7 cellular contexts compared by ENCODE assay signal in genomic region chr14:24241829-24242443, GRCh38. TPM values are rescaled to one million over a fixed set of nuclear protein-coding genes. Genes with fewer than 3 reads are reported as not detected.
DNase-seq lines count a peak whose midpoint lies in the region; ATAC-seq, FAIRE-seq and TF ChIP-seq lines count a peak whose summit lies in the region.

No MANE protein-coding gene starts in this region.

- ATAC-seq in HG02678 (IDR thresholded peaks at IDR 0.05; ENCODE audit: unreplicated experiment): peak; percentile 79
- ATAC-seq in GM12878: peak; percentile 90

- peaks cover 3% of the 10 kb centered on the region; the same call in 1 of the 2 replicates for H4K20me1 ChIP-seq in GM12878 (ENCODE audit: control insufficient read depth, insufficient read depth)

- peak; percentile 9 for TF ChIP-seq CTCF in GM13977 (IDR thresholded peaks at IDR 0.05; ENCODE audit: extremely low read depth, insufficient read depth, missing control alignments)
- peak; percentile 17 to 52 (median 19); a peak in 3 of 6 replicates for TF ChIP-seq CTCF in GM12878 (IDR thresholded peaks at IDR 0.05 in 2 of 3, conservative IDR thresholded peaks at IDR 0.05 in 1 of 3; ENCODE audit: control insufficient read depth in 2 of 3, extremely low read depth in 1 of 3, insufficient read depth in 1 of 3, low read depth in 3 of 3, low read length in 3 of 3)

- H3K9me3 ChIP-seq in GM12878 (replicated peaks; ENCODE audit: control insufficient read depth, insufficient read depth, low read length): no peaks in the 10 kb centered on the region
- H3K9me3 ChIP-seq in iPS DF 6.9 (ENCODE audit: control insufficient read depth, insufficient read depth, low read length): no peaks in the 10 kb centered on the region

- no peak for FAIRE-seq in GM12878 (lab: Jason Lieb, UNC)

- peak overlapping the region; percentile 89 for H2AFZ ChIP-seq in GM12878 (ENCODE audit: control insufficient read depth, low read depth, low read length)

- H3K4me3 ChIP-seq in GM12878: peak overlapping the region; percentile 80
- peak overlapping the region; percentile 81 for H3K4me3 ChIP-seq in iPS DF 6.9 (ENCODE audit: low read length)
- H3K4me3 ChIP-seq in skeletal muscle cell (ENCODE audit: low read depth, low read length): peak overlapping the region; percentile 90

- RAD21 ChIA-PET in GM12878 (lab: Charles Lee; ENCODE audit: unreplicated experiment): interaction anchor here (0.6 to 7.2 kb wide), 38 partner anchors 9 to 200 kb away, joined by 3 to 231 read pairs (median 8); partner anchors contain the start of genes CHMP4A, CIDEB, DCAF11 and DHRS1

- CTCF ChIA-PET in GM12878 (lab: Yijun Ruan, JAX): interaction anchor here (0.7 to 12.3 kb wide), 39 partner anchors 9 to 662 kb away, joined by 3 to 368 read pairs (median 4); partner anchors contain the start of genes CHMP4A, CIDEB, DHRS1 and EMC9

- in situ Hi-C loops in GM13977 (cut with MboI; ENCODE audit: low pct_unique_long_range_greater_than_20kb, low sequenced_read_pairs, unreplicated experiment): loop anchor here (5.0 kb wide), 1 partner anchor 55 kb away; the partner anchor contains the start of genes DHRS1 and NOP9
- in situ Hi-C loops in GM12878 (cut with MboI): loop anchor here (5.0 kb wide), 2 partner anchors 55 to 195 kb away; partner anchors contain the start of genes DHRS1 and NOP9

- 1% methylated on average over 39 of the region's 39 CpGs for WGBS in GM12878 (ENCODE audit: insufficient coverage, insufficient replicate concordance, low lambda C conversion rate, missing lambda C conversion rate)
- WGBS in iPS DF 6.9 (ENCODE audit: insufficient coverage, insufficient read length): no CpG with 5 or more reads among the region's 39 CpGs

- BruUV-seq in GM12878 (replicated peaks; lab: Mats Ljungman, UMichigan): TSS peak; percentile 70

- H3K4me2 ChIP-seq in GM12878 (ENCODE audit: control insufficient read depth, insufficient read depth): peak overlapping the region; percentile 100

- DNase-seq in GM13977 (ENCODE audit: low spot score): peak; percentile 93
- peak; percentile 97 for DNase-seq in NCI-H1105 treated with DMSO at 0.1 percent for 48 hours (lab: John Stamatoyannopoulos, UW)
- DNase-seq in T-helper 2 cell: peak; percentile 86 to 95 (median 94)
- no peak for DNase-seq in GM12878 (ENCODE audit: low read depth, low spot score)
- DNase-seq in iPS DF 6.9 (ENCODE audit: low read depth, low spot score): peak; percentile 57
- DNase-seq in skeletal muscle cell (ENCODE audit: low read depth): peak; percentile 68

- H3K27ac ChIP-seq in GM12878 (ENCODE audit: control insufficient read depth, insufficient read depth) (peak overlapping the region; percentile 99), iPS DF 6.9 (ENCODE audit: low read length) (no peak overlapping the region)

- POLR2A ChIA-PET in GM12878 (lab: Charles Lee): interaction anchor here (0.7 to 9.2 kb wide), 30 partner anchors 9 to 200 kb away, joined by 3 to 171 read pairs (median 6); partner anchors contain the start of genes CBLN3, CHMP4A, CIDEB and DCAF11

- SMC1A ChIA-PET in GM12878 (lab: Charles Lee; ENCODE audit: uncharacterized antibody, unreplicated experiment): interaction anchor here (0.7 to 11.0 kb wide), 27 partner anchors 9 to 195 kb away, joined by 3 to 201 read pairs (median 6); partner anchors contain the start of genes CHMP4A, CIDEB, DCAF11 and DHRS1

- intact Hi-C loops in GM12878 (cut with micrococcal nuclease; ENCODE audit: unreplicated experiment): loop anchor here (1.0 to 2.0 kb wide), 5 partner anchors 10 to 228 kb away; partner anchors contain the start of genes GMPR2, MDP1, NEDD8 and RABGGTA

- TF ChIP-seq EP300 in GM12878 (IDR thresholded peaks at IDR 0.05; ENCODE audit: borderline replicate concordance in 1 of 2, control insufficient read depth in 1 of 2, low read depth in 2 of 2, low read length in 2 of 2): no peak

- H3K4me1 ChIP-seq in GM12878 (ENCODE audit: control insufficient read depth, insufficient read depth, low read length) (peaks cover 16% of the 10 kb centered on the region), iPS DF 6.9 (ENCODE audit: control insufficient read depth, insufficient read depth, low read length) (peaks cover 2% of the 10 kb centered on the region; the same call in 1 of the 2 replicates)

- H3K36me3 ChIP-seq in GM12878 (ENCODE audit: control insufficient read depth in 2 of 2, insufficient read depth in 2 of 2, low read length in 1 of 2) (peaks cover 11 to 29% of the 10 kb centered on the region in 2 experiments), iPS DF 6.9 (ENCODE audit: control insufficient read depth, insufficient read depth, low read length) (peaks cover 22% of the 10 kb centered on the region)

- H3K9ac ChIP-seq in GM12878 (ENCODE audit: control insufficient read depth, insufficient read depth, low read length): peak overlapping the region; percentile 94

- H3K27me3 ChIP-seq in GM12878 (replicated peaks in 1 of 2; ENCODE audit: control insufficient read depth in 2 of 2, insufficient read depth in 2 of 2, low read length in 1 of 2) (no peaks in the 10 kb centered on the region), iPS DF 6.9 (ENCODE audit: control insufficient read depth, insufficient read depth, low read length) (no peaks in the 10 kb centered on the region)

- TF ChIP-seq POLR2A in GM12878 (IDR thresholded peaks at IDR 0.05; ENCODE audit: low read depth, low read length): no peak

- H3K79me2 ChIP-seq in GM12878 (ENCODE audit: control insufficient read depth, insufficient read depth, low read length): peaks cover 16% of the 10 kb centered on the region

- TF ChIP-seq RAD21 in GM12878 (IDR thresholded peaks at IDR 0.05; ENCODE audit: insufficient read depth, low read depth, low read length): no peak

RNA-seq across cellular contexts. Expression of gene TINF2, which starts 0.5 kb away (rescaled TPM):
- 41.1 and 41.5 TPM in 2 replicates for total RNA-seq in GM12878 (2013; cell fraction: nucleolus; rRNA removed)
- total RNA-seq in GM12878 (2014; rRNA removed): 50.9 and 52.5 TPM in 2 replicates
- total RNA-seq in GM12878 (2014; rRNA removed; fragmentation: Illumina TruSeq; extraction: Trizol): 56.5 and 57.9 TPM in 2 replicates
- 66.6 and 69.5 TPM in 2 replicates for total RNA-seq in GM12878 (2021)
- polyA plus RNA-seq in GM12878 (2011; ENCODE audit: low read depth): 29.7 TPM
- polyA plus RNA-seq in GM12878 (2011; rRNA removed): 47.5 and 55.8 TPM in 2 replicates
- 39.2 and 41.2 TPM in 2 replicates for polyA plus RNA-seq in GM12878 (2011; cell fraction: cytosol; rRNA removed)
- polyA plus RNA-seq in GM12878 (2011; cell fraction: nucleus; rRNA removed): 62.9 and 84.5 TPM in 2 replicates
- 35.4 and 42.9 TPM in 2 replicates for polyA plus RNA-seq in GM12878 (2012)
- 71.1 and 71.8 TPM in 2 replicates for polyA plus RNA-seq in GM12878 (2014; fragmentation: Illumina TruSeq; extraction: Trizol)
- 10 to 100 TPM; 27.8 to 58.8 TPM for polyA plus RNA-seq in GM12878 (2014; fragmentation: Nextera tagmentation; extraction: Ambion mirVana)
- polyA plus RNA-seq in GM12878 (2014; rRNA removed): 46.8 and 48.9 TPM in 2 replicates
- polyA plus RNA-seq in GM12878 (2016; fragmentation: Nextera tagmentation; extraction: Ambion mirVana): 10 to 100 TPM; 77.2 to 77.8 TPM
- polyA minus RNA-seq in GM12878 (2011; rRNA and poly(A)+ RNA removed): 29.3 and 32.5 TPM in 2 replicates
- polyA minus RNA-seq in GM12878 (2011; cell fraction: cytosol; rRNA and poly(A)+ RNA removed): 11.6 and 12.6 TPM in 2 replicates
- polyA minus RNA-seq in GM12878 (2011; cell fraction: nucleus; rRNA and poly(A)+ RNA removed): 29.9 and 52.8 TPM in 2 replicates

RNA-seq across cellular contexts. Expression of gene GMPR2, which starts 9.2 kb away (rescaled TPM):
- total RNA-seq in GM12878 (2013; cell fraction: nucleolus; rRNA removed): 36.5 and 40.3 TPM in 2 replicates
- total RNA-seq in GM12878 (2014; rRNA removed) (61.9 and 62.4 TPM in 2 replicates), GM12878 (2014; rRNA removed; fragmentation: Illumina TruSeq; extraction: Trizol) (58.6 and 61.0 TPM in 2 replicates), GM12878 (2021) (54.7 and 59.8 TPM in 2 replicates)
- 62.4 TPM for polyA plus RNA-seq in GM12878 (2011; ENCODE audit: low read depth)
- polyA plus RNA-seq in GM12878 (2011; rRNA removed) (57.3 and 80.3 TPM in 2 replicates), GM12878 (2014; fragmentation: Illumina TruSeq; extraction: Trizol) (65.9 and 97.8 TPM in 2 replicates), GM12878 (2014; fragmentation: Nextera tagmentation; extraction: Ambion mirVana) (10 to 100 TPM; 67.0 to 67.9 TPM), GM12878 (2014; rRNA removed) (40.1 and 55.1 TPM in 2 replicates), GM12878 (2016; fragmentation: Nextera tagmentation; extraction: Ambion mirVana) (10 to 100 TPM; 56.0 to 59.6 TPM)
- polyA plus RNA-seq in GM12878 (2011; cell fraction: cytosol; rRNA removed): 62.4 and 62.5 TPM in 2 replicates
- polyA plus RNA-seq in GM12878 (2011; cell fraction: nucleus; rRNA removed): 112 and 164 TPM in 2 replicates
- polyA plus RNA-seq in GM12878 (2012): 66.1 and 80.1 TPM in 2 replicates
- polyA minus RNA-seq in GM12878 (2011; rRNA and poly(A)+ RNA removed): 45.3 and 52.4 TPM in 2 replicates
- polyA minus RNA-seq in GM12878 (2011; cell fraction: cytosol; rRNA and poly(A)+ RNA removed): 9.2 and 14.6 TPM in 2 replicates
- polyA minus RNA-seq in GM12878 (2011; cell fraction: nucleus; rRNA and poly(A)+ RNA removed): 46.7 and 54.3 TPM in 2 replicates

RNA-seq across cellular contexts. Expression of gene NEDD8, which starts 9.8 kb away (rescaled TPM):
- 43.8 and 44.2 TPM in 2 replicates for total RNA-seq in GM12878 (2013; cell fraction: nucleolus; rRNA removed)
- total RNA-seq in GM12878 (2014; rRNA removed): 172 and 220 TPM in 2 replicates
- 279 and 289 TPM in 2 replicates for total RNA-seq in GM12878 (2014; rRNA removed; fragmentation: Illumina TruSeq; extraction: Trizol)
- 163 and 164 TPM in 2 replicates for total RNA-seq in GM12878 (2021)
- 316 TPM for polyA plus RNA-seq in GM12878 (2011; ENCODE audit: low read depth)
- 237 and 279 TPM in 2 replicates for polyA plus RNA-seq in GM12878 (2011; rRNA removed)
- 195 and 203 TPM in 2 replicates for polyA plus RNA-seq in GM12878 (2011; cell fraction: cytosol; rRNA removed)
- 94.1 and 130 TPM in 2 replicates for polyA plus RNA-seq in GM12878 (2011; cell fraction: nucleus; rRNA removed)
- 204 and 228 TPM in 2 replicates for polyA plus RNA-seq in GM12878 (2012)
- polyA plus RNA-seq in GM12878 (2014; fragmentation: Illumina TruSeq; extraction: Trizol): 298 and 308 TPM in 2 replicates
- 100 to 1,000 TPM; 838 to 991 TPM for polyA plus RNA-seq in GM12878 (2014; fragmentation: Nextera tagmentation; extraction: Ambion mirVana)
- polyA plus RNA-seq in GM12878 (2014; rRNA removed): 265 and 301 TPM in 2 replicates
- 100 to 1,000 TPM; 307 to 335 TPM for polyA plus RNA-seq in GM12878 (2016; fragmentation: Nextera tagmentation; extraction: Ambion mirVana)
- polyA minus RNA-seq in GM12878 (2011; rRNA and poly(A)+ RNA removed): 66.7 and 78.1 TPM in 2 replicates
- polyA minus RNA-seq in GM12878 (2011; cell fraction: cytosol; rRNA and poly(A)+ RNA removed): 19.9 and 33.5 TPM in 2 replicates
- polyA minus RNA-seq in GM12878 (2011; cell fraction: nucleus; rRNA and poly(A)+ RNA removed): 20.9 and 30.9 TPM in 2 replicates

RNA-seq across cellular contexts. Expression of gene TGM1, which starts 21.0 kb away (rescaled TPM):
- 9.3 and 14.5 TPM in 2 replicates for total RNA-seq in GM12878 (2013; cell fraction: nucleolus; rRNA removed)
- total RNA-seq in GM12878 (2014; rRNA removed) (3.5 and 4.8 TPM in 2 replicates), GM12878 (2014; rRNA removed; fragmentation: Illumina TruSeq; extraction: Trizol) (1.6 and 1.7 TPM in 2 replicates), GM12878 (2021) (4.6 and 5.9 TPM in 2 replicates)
- polyA plus RNA-seq in GM12878 (2011; ENCODE audit: low read depth): 0.51 TPM
- polyA plus RNA-seq in GM12878 (2011; rRNA removed) (1.3 and 1.9 TPM in 2 replicates), GM12878 (2014; fragmentation: Illumina TruSeq; extraction: Trizol) (0.79 and 3.9 TPM in 2 replicates), GM12878 (2014; fragmentation: Nextera tagmentation; extraction: Ambion mirVana) (under 1 TPM; 0.05 to 0.18 TPM), GM12878 (2014; rRNA removed) (4.4 and 6.0 TPM in 2 replicates), GM12878 (2016; fragmentation: Nextera tagmentation; extraction: Ambion mirVana) (1 to 10 TPM in 1 of 2 experiments, under 1 TPM in 1; 0.63 to 1.3 TPM)
- polyA plus RNA-seq in GM12878 (2011; cell fraction: cytosol; rRNA removed): 2.4 and 2.9 TPM in 2 replicates
- 32.9 and 37.2 TPM in 2 replicates for polyA plus RNA-seq in GM12878 (2011; cell fraction: nucleus; rRNA removed)
- polyA plus RNA-seq in GM12878 (2012): 1.3 and 2.1 TPM in 2 replicates
- 1.0 and 6.7 TPM in 2 replicates for polyA minus RNA-seq in GM12878 (2011; rRNA and poly(A)+ RNA removed)
- polyA minus RNA-seq in GM12878 (2011; cell fraction: cytosol; rRNA and poly(A)+ RNA removed): 4.1 TPM in 1 of 2 replicates, not detected in the other
- 6.8 and 14.7 TPM in 2 replicates for polyA minus RNA-seq in GM12878 (2011; cell fraction: nucleus; rRNA and poly(A)+ RNA removed)

RNA-seq across cellular contexts. Expression of gene MDP1, which starts 26.1 kb away (rescaled TPM):
- total RNA-seq in GM12878 (2013; cell fraction: nucleolus; rRNA removed): 9.7 and 15.0 TPM in 2 replicates
- total RNA-seq in GM12878 (2014; rRNA removed) (11.1 and 15.4 TPM in 2 replicates), GM12878 (2014; rRNA removed; fragmentation: Illumina TruSeq; extraction: Trizol) (9.3 and 10.4 TPM in 2 replicates), GM12878 (2021) (12.6 and 12.8 TPM in 2 replicates)
- polyA plus RNA-seq in GM12878 (2011; ENCODE audit: low read depth): 8.8 TPM
- polyA plus RNA-seq in GM12878 (2011; rRNA removed) (19.3 and 21.9 TPM in 2 replicates), GM12878 (2014; fragmentation: Illumina TruSeq; extraction: Trizol) (10.1 and 13.5 TPM in 2 replicates), GM12878 (2014; fragmentation: Nextera tagmentation; extraction: Ambion mirVana) (10 to 100 TPM; 39.2 to 45.8 TPM), GM12878 (2014; rRNA removed) (14.2 and 27.7 TPM in 2 replicates), GM12878 (2016; fragmentation: Nextera tagmentation; extraction: Ambion mirVana) (10 to 100 TPM; 38.0 to 38.9 TPM)
- polyA plus RNA-seq in GM12878 (2011; cell fraction: cytosol; rRNA removed): 15.4 and 17.9 TPM in 2 replicates
- 18.4 and 19.1 TPM in 2 replicates for polyA plus RNA-seq in GM12878 (2011; cell fraction: nucleus; rRNA removed)
- polyA plus RNA-seq in GM12878 (2012): 9.5 and 13.8 TPM in 2 replicates
- 6.7 and 9.6 TPM in 2 replicates for polyA minus RNA-seq in GM12878 (2011; rRNA and poly(A)+ RNA removed)
- polyA minus RNA-seq in GM12878 (2011; cell fraction: cytosol; rRNA and poly(A)+ RNA removed): 5.4 TPM in 1 of 2 replicates, not detected in the other
- polyA minus RNA-seq in GM12878 (2011; cell fraction: nucleus; rRNA and poly(A)+ RNA removed): 11.2 and 14.9 TPM in 2 replicates
